Comparison of ENCODE assay signal across 8 cellular contexts in the genomic region with DNA sequence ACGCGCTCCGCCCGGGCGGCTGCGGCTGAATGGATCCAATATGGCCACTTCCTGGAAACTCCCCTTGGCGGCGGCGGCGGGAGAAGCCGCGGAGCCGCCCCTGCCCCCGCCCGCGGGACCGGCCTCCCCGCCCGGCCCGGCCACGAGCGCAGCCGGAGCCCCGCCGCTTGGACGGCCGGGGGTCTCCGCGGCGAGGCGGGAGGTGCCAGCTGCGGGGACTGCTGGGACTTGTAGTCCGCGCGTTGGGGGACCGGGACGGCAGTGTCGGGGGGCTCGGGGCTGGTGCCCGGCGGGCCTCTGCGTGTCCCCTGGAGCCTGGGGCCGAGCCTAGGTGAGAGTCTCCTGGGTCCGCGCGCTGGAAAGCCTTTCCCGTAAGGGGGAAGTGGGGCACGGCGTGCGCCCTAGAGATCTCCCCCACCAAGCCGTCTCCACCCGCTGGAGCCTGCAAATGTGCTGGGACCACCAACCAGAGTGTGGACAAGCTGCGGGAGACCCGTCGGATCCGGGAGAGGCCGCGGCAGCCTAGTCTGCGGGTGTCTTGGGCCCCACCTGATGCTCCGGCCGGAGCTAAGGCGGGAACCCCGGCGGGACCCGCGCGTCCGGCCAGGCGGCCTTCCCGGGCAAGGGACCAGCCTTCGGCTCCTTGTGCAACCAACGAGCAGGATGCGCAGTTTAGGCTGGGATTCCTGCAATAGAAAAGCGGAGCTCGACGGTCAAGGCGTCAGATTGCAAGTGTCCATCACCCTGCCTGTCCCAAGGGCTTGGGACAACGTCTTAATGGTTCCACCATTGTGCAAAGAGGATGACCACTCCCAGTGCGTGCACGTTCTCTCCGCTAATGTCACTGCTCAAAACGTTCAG. TPM values are rescaled to one million over a fixed set of nuclear protein-coding genes. Genes with fewer than 3 reads are reported as not detected.
DNase-seq lines count a peak whose midpoint lies in the region; ATAC-seq, FAIRE-seq and TF ChIP-seq lines count a peak whose summit lies in the region.

A gene with protein sequence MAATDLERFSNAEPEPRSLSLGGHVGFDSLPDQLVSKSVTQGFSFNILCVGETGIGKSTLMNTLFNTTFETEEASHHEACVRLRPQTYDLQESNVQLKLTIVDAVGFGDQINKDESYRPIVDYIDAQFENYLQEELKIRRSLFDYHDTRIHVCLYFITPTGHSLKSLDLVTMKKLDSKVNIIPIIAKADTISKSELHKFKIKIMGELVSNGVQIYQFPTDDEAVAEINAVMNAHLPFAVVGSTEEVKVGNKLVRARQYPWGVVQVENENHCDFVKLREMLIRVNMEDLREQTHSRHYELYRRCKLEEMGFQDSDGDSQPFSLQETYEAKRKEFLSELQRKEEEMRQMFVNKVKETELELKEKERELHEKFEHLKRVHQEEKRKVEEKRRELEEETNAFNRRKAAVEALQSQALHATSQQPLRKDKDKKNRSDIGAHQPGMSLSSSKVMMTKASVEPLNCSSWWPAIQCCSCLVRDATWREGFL (minus strand): TSS at position 31 of the 861 bp plus-strand sequence. CDS start 102 bp downstream, outside the sequence.

- POLR2A ChIA-PET in endothelial cell of umbilical vein (lab: Charles Lee), result no interaction called here

- DNase-seq in ELF-1 (ENCODE audit: low read depth, low spot score), result peak; percentile 42
- peak; percentile 49 for DNase-seq in M059J (ENCODE audit: low read depth)
- peak in 2 of 3 experiments; percentile 18 to 24 for DNase-seq in activated CD8-positive, alpha-beta memory T cell treated with anti-CD3 and anti-CD28 coated beads for 48 hours (ENCODE audit: low read depth in 2 of 3, low spot score in 2 of 3)
- peak; percentile 33 for DNase-seq in endothelial cell of umbilical vein (ENCODE audit: low read depth, low spot score)
- DNase-seq in mesothelial cell of epicardium (ENCODE audit: low spot score in 2 of 2, unreplicated experiment in 2 of 2), result peak; percentile 37 to 65
- peak; percentile 55 for DNase-seq in stimulated activated naive CD8-positive, alpha-beta T cell treated with anti-CD3 and anti-CD28 coated beads, Interleukin-15, Interleukin-2, amounts not matched to agents 100 U/mL and 50 U/mL, for 24 hours
- no peak for DNase-seq in GDM1 (lab: John Stamatoyannopoulos, UW)

- no TSS peak for BruUV-seq in endothelial cell of umbilical vein (replicated peaks; lab: Mats Ljungman, UMichigan)

- H3K4me3 Mint-ChIP-seq in mesothelial cell of epicardium, result peak within 1 kb of the TSS; percentile 76

- TF ChIP-seq POLR2A in endothelial cell of umbilical vein (IDR thresholded peaks at IDR 0.05; ENCODE audit: low read depth, low read length), result no peak

- H3K79me2 ChIP-seq in endothelial cell of umbilical vein (ENCODE audit: control insufficient read depth, insufficient read depth, low read length), result peaks cover 31% of the 10 kb centered on the region

- H3K4me1 ChIP-seq in endothelial cell of umbilical vein (ENCODE audit: control insufficient read depth, extremely low read depth, insufficient read depth, low read length), result peaks cover 26% of the 10 kb centered on the region

- TF ChIP-seq CTCF in endothelial cell of umbilical vein (IDR thresholded peaks at IDR 0.05; ENCODE audit: extremely low read depth in 1 of 2, insufficient read depth in 1 of 2, low read depth in 1 of 2, low read length in 2 of 2) (no peak), mesothelial cell of epicardium (IDR thresholded peaks at IDR 0.05; ENCODE audit: unreplicated experiment) (no peak)

- dilution Hi-C loops in endothelial cell of umbilical vein (cut with MboI; ENCODE audit: extremely low pct_ligation_motif_present, low sequenced_read_pairs), result no loop called here

- ATAC-seq in GM21619 (IDR thresholded peaks at IDR 0.05; ENCODE audit: unreplicated experiment), result peak; percentile 61
- peak; percentile 53 for ATAC-seq in stimulated activated naive CD8-positive, alpha-beta T cell treated with anti-CD3 and anti-CD28 coated beads, Interleukin-15, Interleukin-2, amounts not matched to agents 100 U/mL and 50 U/mL, for 24 hours

- H3K4me3 ChIP-seq in endothelial cell of umbilical vein (replicated peaks in 1 of 3; ENCODE audit: insufficient read depth in 1 of 3, low read depth in 1 of 3, low read length in 3 of 3), result peak within 1 kb of the TSS; percentile 52 to 75 (median 62)

- peak within 1 kb of the TSS; percentile 57 for H2AFZ ChIP-seq in endothelial cell of umbilical vein (ENCODE audit: low read depth, low read length)

- H3K9me3 Mint-ChIP-seq in mesothelial cell of epicardium, result no peaks in the 10 kb centered on the region

- no peaks in the 10 kb centered on the region for H3K9me1 ChIP-seq in endothelial cell of umbilical vein (replicated peaks; ENCODE audit: control insufficient read depth, extremely low read depth, insufficient read depth, low read length)

- FAIRE-seq in endothelial cell of umbilical vein (lab: Jason Lieb, UNC), result peak; percentile 44

- peaks cover 29% of the 10 kb centered on the region for H3K4me1 Mint-ChIP-seq in mesothelial cell of epicardium

- no peaks in the 10 kb centered on the region for H3K36me3 ChIP-seq in endothelial cell of umbilical vein (ENCODE audit: control insufficient read depth in 2 of 2, extremely low read depth in 1 of 2, insufficient read depth in 2 of 2, low read length in 2 of 2)

- H3K9me3 ChIP-seq in endothelial cell of umbilical vein (replicated peaks; ENCODE audit: control insufficient read depth, insufficient read depth, low read length), result no peaks in the 10 kb centered on the region

- no peaks in the 10 kb centered on the region for H3K36me3 Mint-ChIP-seq in mesothelial cell of epicardium

- peak within 1 kb of the TSS; percentile 35 for H3K27ac ChIP-seq in endothelial cell of umbilical vein (ENCODE audit: insufficient read depth, low read depth, low read length)

- H3K27me3 ChIP-seq in endothelial cell of umbilical vein (ENCODE audit: control insufficient read depth in 2 of 2, insufficient read depth in 2 of 2, low read length in 2 of 2), result no peaks in the 10 kb centered on the region

- H4K20me1 ChIP-seq in endothelial cell of umbilical vein (replicated peaks; ENCODE audit: control insufficient read depth, extremely low read depth, insufficient read depth, low read length), result no peaks in the 10 kb centered on the region

- peaks cover 8% of the 10 kb centered on the region for H3K27me3 Mint-ChIP-seq in mesothelial cell of epicardium (ENCODE audit: low read depth)

- peak within 1 kb of the TSS; percentile 84 for H3K27ac Mint-ChIP-seq in mesothelial cell of epicardium

- peak within 1 kb of the TSS; percentile 60 for H3K9ac ChIP-seq in endothelial cell of umbilical vein (replicated peaks; ENCODE audit: extremely low read depth, insufficient read depth, low read length)

- H3K4me2 ChIP-seq in endothelial cell of umbilical vein (ENCODE audit: insufficient read depth, low read length), result peak within 1 kb of the TSS; percentile 72

- intact Hi-C loops in endothelial cell of umbilical vein (cut with micrococcal nuclease), result loop anchor here (2.0 kb wide), 1 partner anchor 43 kb away; no protein-coding TSS in a partner anchor

- CTCF ChIA-PET in endothelial cell of umbilical vein (lab: Charles Lee), result interaction anchor here (0.7 to 3.0 kb wide), 5 partner anchors 10 to 42 kb away, joined by 3 to 19 read pairs (median 5); no protein-coding TSS in a partner anchor

TF ChIP-seq in endothelial cell of umbilical vein, 7 proteins besides CTCF, POLR2A, EP300 and RAD21:
- TF ChIP-seq JUN (IDR thresholded peaks at IDR 0.05; ENCODE audit: borderline replicate concordance, insufficient read depth, insufficient read length, low read depth), result no peak
- TF ChIP-seq EZH2 (IDR thresholded peaks at IDR 0.05; ENCODE audit: borderline replicate concordance, low read depth, low read length, severe bottlenecking), result no peak
- no peak for TF ChIP-seq MYC (IDR thresholded peaks at IDR 0.05; ENCODE audit: low read depth, low read length)
- TF ChIP-seq FOS (IDR thresholded peaks at IDR 0.05; ENCODE audit: borderline replicate concordance, insufficient read depth, low read length), result no peak
- TF ChIP-seq, protein P1, sequence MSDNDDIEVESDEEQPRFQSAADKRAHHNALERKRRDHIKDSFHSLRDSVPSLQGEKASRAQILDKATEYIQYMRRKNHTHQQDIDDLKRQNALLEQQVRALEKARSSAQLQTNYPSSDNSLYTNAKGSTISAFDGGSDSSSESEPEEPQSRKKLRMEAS (IDR thresholded peaks at IDR 0.05; ENCODE audit: insufficient read depth, insufficient read length), result no peak
- no peak for TF ChIP-seq GATA2 (IDR thresholded peaks at IDR 0.05; ENCODE audit: insufficient read depth, insufficient read length, low read depth, low read length)
- TF ChIP-seq POLR2AphosphoS5 (IDR thresholded peaks at IDR 0.05; ENCODE audit: insufficient read depth, low read depth, low read length), result no peak

RNA-seq across cellular contexts. Expression of the gene that starts here (rescaled TPM):
- total RNA-seq in M059J (2014; rRNA removed; shearing (Covaris generic)), result 26.9 and 41.7 TPM in 2 replicates
- total RNA-seq in endothelial cell of umbilical vein (77.2 and 82.1 TPM in 2 replicates), mesothelial cell of epicardium (54.9 to 58.9 TPM (median 58.6 TPM) in 3 replicates)
- polyA plus RNA-seq in endothelial cell of umbilical vein, result 45.3 and 56.6 TPM in 2 replicates
- polyA plus RNA-seq in endothelial cell of umbilical vein (2011; cell fraction: cytosol; rRNA removed), result 56.2 and 59.9 TPM in 2 replicates
- 169 and 191 TPM in 2 replicates for polyA plus RNA-seq in endothelial cell of umbilical vein (2011; cell fraction: nucleus; rRNA removed)
- polyA plus RNA-seq in endothelial cell of umbilical vein (2012), result 64.5 and 64.8 TPM in 2 replicates
- polyA minus RNA-seq in endothelial cell of umbilical vein, result 74.2 and 83.0 TPM in 2 replicates
- polyA minus RNA-seq in endothelial cell of umbilical vein (2011; cell fraction: cytosol; rRNA and poly(A)+ RNA removed), result 8.4 TPM
- 39.0 and 42.6 TPM in 2 replicates for polyA minus RNA-seq in endothelial cell of umbilical vein (2011; cell fraction: nucleus; rRNA and poly(A)+ RNA removed)
